In genomic region chr7:17436126-17436525, GRCh38 we compare ENCODE assay signal across 21 cellular contexts.
"Had no signal": no experiment of that assay in that cellular context is flagged by ENCODE, and none has a peak within 500 bp of the region (broad histone marks: within the 10 kb centered on the region; RNA-seq: fewer than 3 reads in every experiment).

No MANE protein-coding gene starts in this region.

- H3K9me3 ChIP-seq: gastrocnemius medialis, lower lobe of right lung, ovary, stomach, thyroid gland, vagina had no signal

- H3K4me1 ChIP-seq: gastrocnemius medialis, lower lobe of right lung, stomach had no signal

- H3K36me3 ChIP-seq: gastrocnemius medialis, lower lobe of right lung, ovary, stomach, thyroid gland, vagina had no signal

- FAIRE-seq: keratinocyte had no signal

- H3K4me3 ChIP-seq: coronary artery, gastrocnemius medialis, lower lobe of right lung, ovary, smooth muscle cell, stomach, thyroid gland, vagina had no signal

- H3K4me2 ChIP-seq: smooth muscle cell had no signal

- ATAC-seq: gastrocnemius medialis; left ventricle myocardium superior; lower lobe of right lung; naive thymus-derived CD8-positive, alpha-beta T cell; sciatic nerve; stimulated activated effector memory CD8-positive, alpha-beta T cell treated with anti-CD3 and anti-CD28 coated beads, Interleukin-12 subunit alpha, Interleukin-12 subunit beta, amount 100 ng/mL, for 72 hours had no signal

- H3K27me3 ChIP-seq: gastrocnemius medialis, ovary, stomach, thyroid gland, vagina had no signal

- DNase-seq: gastrocnemius medialis; head of caudate nucleus; left ventricle myocardium superior; lower lobe of right lung; naive thymus-derived CD8-positive, alpha-beta T cell; nephron progenitor cell; occipital lobe; ovary; stimulated activated CD4-positive, alpha-beta T cell treated with anti-CD3 and anti-CD28 coated beads, Interleukin-12 subunit alpha, Interleukin-12 subunit beta, amount 100 ng/mL, for 4 hours; stimulated activated CD4-positive, alpha-beta T cell treated with anti-CD3 and anti-CD28 coated beads, Interleukin-1b, Interleukin-23, amount 100 ng/mL, for 48 hours; stimulated activated CD4-positive, alpha-beta T cell treated with anti-CD3 and anti-CD28 coated beads, Interleukin-4, amount 100 ng/mL, for 1 hour; stimulated activated naive CD4-positive, alpha-beta T cell treated with Interleukin-2 at 50 U/mL for 16 hours; stomach; thyroid gland; trophoblast cell had no signal

- H3K27ac ChIP-seq: coronary artery, gastrocnemius medialis, lower lobe of right lung, ovary, stomach, thyroid gland, vagina had no signal
